In the genomic region with DNA sequence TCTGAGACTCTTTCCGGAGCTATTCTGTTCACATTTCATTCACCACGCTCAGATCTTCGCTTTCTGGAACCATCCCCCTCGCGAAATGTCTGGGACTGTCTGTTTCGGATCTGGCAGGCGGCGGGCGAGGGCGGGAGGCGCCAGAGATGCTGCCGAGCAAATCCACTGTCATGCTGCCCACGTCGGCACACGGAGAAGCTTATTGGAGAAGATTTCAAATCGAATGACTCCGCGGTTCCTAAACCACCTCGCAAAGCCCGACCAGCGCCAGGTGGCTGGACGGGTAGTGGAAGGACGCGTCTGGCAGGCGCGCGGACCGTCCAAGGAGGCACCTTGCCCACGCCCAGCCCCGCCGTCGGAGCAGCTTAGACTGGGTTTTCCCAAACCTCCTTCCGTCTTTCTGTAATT, we compare ENCODE assay signal across 8 cellular contexts. TPM values are rescaled to one million over a fixed set of nuclear protein-coding genes. Genes with fewer than 3 reads are reported as not detected.
DNase-seq lines count a peak whose midpoint lies in the region; ATAC-seq and TF ChIP-seq lines count a peak whose summit lies in the region.

No MANE protein-coding gene starts in this region.

- H3K27ac Mint-ChIP-seq in activated naive CD4-positive, alpha-beta T cell treated with anti-CD3 and anti-CD28 coated beads for 36 hours: peak overlapping the region; percentile 69
- peak overlapping the region; percentile 97 for H3K27ac Mint-ChIP-seq in glutamatergic neuron (ENCODE audit: unreplicated experiment)

- peaks cover 36% of the 10 kb centered on the region for H3K4me1 Mint-ChIP-seq in activated naive CD4-positive, alpha-beta T cell treated with anti-CD3 and anti-CD28 coated beads for 36 hours (ENCODE audit: low read depth)
- H3K4me1 Mint-ChIP-seq in glutamatergic neuron (ENCODE audit: low read depth, unreplicated experiment): peaks cover 21% of the 10 kb centered on the region

- H3K27ac ChIP-seq in ACC112 (ENCODE audit: low read depth, low read length): peak overlapping the region; percentile 12; the same call in 1 of the 2 replicates
- H3K27ac ChIP-seq in neutrophil: no peak overlapping the region
- H3K27ac ChIP-seq in tibial nerve: peak overlapping the region; percentile 47 to 88 (median 85)

- H3K79me2 ChIP-seq in ACC112 (ENCODE audit: control insufficient read depth, insufficient read depth, low read length, unreplicated experiment): peaks cover 24% of the 10 kb centered on the region

- ATAC-seq in GM18505 (IDR thresholded peaks at IDR 0.05; ENCODE audit: unreplicated experiment) (no peak), HG03521 (IDR thresholded peaks at IDR 0.05; ENCODE audit: unreplicated experiment) (no peak)

- H3K4me3 ChIP-seq in ACC112 (ENCODE audit: low read depth, low read length) (peak overlapping the region; percentile 90), neutrophil (ENCODE audit: low read depth in 1 of 2, low read length in 1 of 2) (peak overlapping the region; percentile 70 to 89), tibial nerve (peak overlapping the region; percentile 68 to 93 (median 77))

- DNase-seq in OCI-M1 (lab: John Stamatoyannopoulos, UW) (peak; percentile 37), glutamatergic neuron (peak; percentile 41), tibial nerve (ENCODE audit: low spot score in 2 of 2) (peak; percentile 26 to 58)
- DNase-seq in activated naive CD4-positive, alpha-beta T cell treated with anti-CD3 and anti-CD28 coated beads for 36 hours: peak; percentile 64

- no peaks in the 10 kb centered on the region for H3K9me3 Mint-ChIP-seq in activated naive CD4-positive, alpha-beta T cell treated with anti-CD3 and anti-CD28 coated beads for 36 hours
- H3K9me3 Mint-ChIP-seq in glutamatergic neuron (ENCODE audit: unreplicated experiment): peaks cover 10% of the 10 kb centered on the region

- intact Hi-C loops in activated naive CD4-positive, alpha-beta T cell treated with anti-CD3 and anti-CD28 coated beads for 36 hours (cut with micrococcal nuclease): loop anchor here (2.0 kb wide), 2 partner anchors 409 to 1387 kb away; a partner anchor contains a TSS

- TF ChIP-seq POLR2A in GM18505 (IDR thresholded peaks at IDR 0.05; ENCODE audit: borderline replicate concordance, extremely low read depth, insufficient read depth, insufficient read length) (peak; percentile 12), tibial nerve (IDR thresholded peaks at IDR 0.05) (no peak)

- no peaks in the 10 kb centered on the region for H3K27me3 ChIP-seq in ACC112 (ENCODE audit: insufficient read depth, low read length)
- H3K27me3 ChIP-seq in neutrophil: peaks cover 77% of the 10 kb centered on the region
- H3K27me3 ChIP-seq in tibial nerve: no peaks in the 10 kb centered on the region

- H3K36me3 ChIP-seq in ACC112 (ENCODE audit: insufficient read depth, low read length) (no peaks in the 10 kb centered on the region), neutrophil (no peaks in the 10 kb centered on the region), tibial nerve (no peaks in the 10 kb centered on the region)

- H3K9me3 ChIP-seq in neutrophil (no peaks in the 10 kb centered on the region), tibial nerve (no peaks in the 10 kb centered on the region)

- H2AFZ ChIP-seq in ACC112 (ENCODE audit: low read length, unreplicated experiment): peak overlapping the region; percentile 97

- CTCF ChIA-PET in activated naive CD4-positive, alpha-beta T cell treated with anti-CD3 and anti-CD28 coated beads for 36 hours (lab: Charles Lee): interaction anchor here (0.6 to 5.9 kb wide), 19 partner anchors 8 to 169 kb away, joined by 3 to 65 read pairs (median 4); no protein-coding TSS in a partner anchor

- H3K27me3 Mint-ChIP-seq in activated naive CD4-positive, alpha-beta T cell treated with anti-CD3 and anti-CD28 coated beads for 36 hours (ENCODE audit: low read depth): no peaks in the 10 kb centered on the region
- peaks cover 16% of the 10 kb centered on the region for H3K27me3 Mint-ChIP-seq in glutamatergic neuron (ENCODE audit: unreplicated experiment)

- H3K4me1 ChIP-seq in ACC112 (ENCODE audit: control insufficient read depth, insufficient read depth, low read length, unreplicated experiment) (peaks cover 5% of the 10 kb centered on the region), neutrophil (ENCODE audit: control insufficient read depth in 1 of 2, insufficient read depth in 1 of 2, low read depth in 1 of 2, low read length in 1 of 2) (peaks cover 26 to 27% of the 10 kb centered on the region in 2 experiments), tibial nerve (peaks cover 0 to 28% (median 5%) of the 10 kb centered on the region in 4 donors)

- peak overlapping the region; percentile 87 for H3K4me3 Mint-ChIP-seq in activated naive CD4-positive, alpha-beta T cell treated with anti-CD3 and anti-CD28 coated beads for 36 hours
- H3K4me3 Mint-ChIP-seq in glutamatergic neuron (ENCODE audit: unreplicated experiment): peak overlapping the region; percentile 95

- WGBS in tibial nerve, 2 donors: 0% methylated on average over 33 of the region's 33 CpGs

- no peak for TF ChIP-seq CTCF in glutamatergic neuron (IDR thresholded peaks at IDR 0.05; ENCODE audit: partially characterized antibody, unreplicated experiment)
- TF ChIP-seq CTCF in neutrophil (IDR thresholded peaks at IDR 0.05): no peak
- TF ChIP-seq CTCF in tibial nerve (IDR thresholded peaks at IDR 0.05): no peak

- TF ChIP-seq EP300 in tibial nerve (IDR thresholded peaks at IDR 0.05): no peak

- peaks cover 2% of the 10 kb centered on the region for H3K36me3 Mint-ChIP-seq in activated naive CD4-positive, alpha-beta T cell treated with anti-CD3 and anti-CD28 coated beads for 36 hours (ENCODE audit: low read depth)
- H3K36me3 Mint-ChIP-seq in glutamatergic neuron (ENCODE audit: unreplicated experiment): no peaks in the 10 kb centered on the region

RNA-seq across cellular contexts. Expression of a gene that starts 1.6 kb away (rescaled TPM):
- total RNA-seq in activated naive CD4-positive, alpha-beta T cell treated with anti-CD3 and anti-CD28 coated beads for 36 hours: 10 to 100 TPM; 25.1 to 27.9 TPM
- total RNA-seq in glutamatergic neuron (ENCODE audit: unreplicated experiment) (37.5 TPM), tibial nerve (1 to 10 TPM; 1.6 to 7.3 (median 5.3) TPM)
